14 cellular contexts compared by ENCODE assay signal in genomic region chr15:48617619-48618018, GRCh38. TPM values are rescaled to one million over a fixed set of nuclear protein-coding genes. Genes with fewer than 3 reads are reported as not detected.
DNase-seq lines count a peak whose midpoint lies in the region; ATAC-seq and TF ChIP-seq lines count a peak whose summit lies in the region.
"Had no signal": no experiment of that assay in that cellular context is flagged by ENCODE, and none has a peak within 500 bp of the region (broad histone marks: within the 10 kb centered on the region; RNA-seq: fewer than 3 reads in every experiment).

No MANE protein-coding gene starts in this region.

- H3K36me3 Mint-ChIP-seq in nephron (ENCODE audit: low read depth) = peaks cover 6% of the 10 kb centered on the region
- no peaks in the 10 kb centered on the region for H3K36me3 Mint-ChIP-seq in activated T-helper 2 cell treated with anti-CD3 and anti-CD28 coated beads, Interferon-gamma antibody, Interleukin-2, Interleukin-4, amounts not matched to agents 10 μg/mL and 5 μg/mL and 100 μg/mL, durations not matched to agents 14 hours and 24 hours and 36 hours (ENCODE audit: low read depth)
- H3K36me3 Mint-ChIP-seq: mesothelial cell of epicardium had no signal

- H3K36me3 ChIP-seq in esophagus muscularis mucosa = no peaks in the 10 kb centered on the region

- TF ChIP-seq CTCF in AG09319 (IDR thresholded peaks at IDR 0.05; ENCODE audit: low read depth, low read length) (no peak), esophagus muscularis mucosa (IDR thresholded peaks at IDR 0.05) (no peak), nephron (IDR thresholded peaks at IDR 0.05; ENCODE audit: unreplicated experiment in 3 of 3) (no peak)

- ATAC-seq in HG02885 (IDR thresholded peaks at IDR 0.05; ENCODE audit: poor library complexity, unreplicated experiment) = no peak
- ATAC-seq: stimulated activated naive CD8-positive, alpha-beta T cell treated with anti-CD3 and anti-CD28 coated beads, Interleukin-15, Interleukin-2, amounts not matched to agents 100 U/mL and 50 U/mL, for 24 hours had no signal

- H3K9me3 Mint-ChIP-seq in nephron = peaks cover 3% of the 10 kb centered on the region
- H3K9me3 Mint-ChIP-seq in activated T-helper 2 cell treated with anti-CD3 and anti-CD28 coated beads, Interferon-gamma antibody, Interleukin-2, Interleukin-4, amounts not matched to agents 10 μg/mL and 5 μg/mL and 100 μg/mL, durations not matched to agents 14 hours and 24 hours and 36 hours = no peaks in the 10 kb centered on the region

- H3K9me3 ChIP-seq in esophagus muscularis mucosa = no peaks in the 10 kb centered on the region
- H3K9me3 ChIP-seq: SJSA1 had no signal

- H3K4me1 Mint-ChIP-seq in nephron = peaks cover 27% of the 10 kb centered on the region
- no peaks in the 10 kb centered on the region for H3K4me1 Mint-ChIP-seq in activated T-helper 2 cell treated with anti-CD3 and anti-CD28 coated beads, Interferon-gamma antibody, Interleukin-2, Interleukin-4, amounts not matched to agents 10 μg/mL and 5 μg/mL and 100 μg/mL, durations not matched to agents 14 hours and 24 hours and 36 hours (ENCODE audit: low read depth)

- DNase-seq in AG09319 (ENCODE audit: extremely low read depth, low read depth) = peak; percentile 73
- DNase-seq in OCI-M1 (lab: John Stamatoyannopoulos, UW) = peak; percentile 81
- no peak for DNase-seq in esophagus muscularis mucosa (ENCODE audit: extremely low spot score)
- no peak for DNase-seq in kidney glomerular epithelial cell (lab: John Stamatoyannopoulos, UW)
- DNase-seq in pons (ENCODE audit: low spot score) = no peak
- DNase-seq in activated T-helper 2 cell treated with anti-CD3 and anti-CD28 coated beads, Interferon-gamma antibody, Interleukin-2, Interleukin-4, amounts not matched to agents 10 μg/mL and 5 μg/mL and 100 μg/mL, durations not matched to agents 14 hours and 24 hours and 36 hours (ENCODE audit: low spot score) = no peak
- DNase-seq: amygdala; foreskin melanocyte; NCI-H2171; stimulated activated naive CD8-positive, alpha-beta T cell treated with anti-CD3 and anti-CD28 coated beads, Interleukin-15, Interleukin-2, amounts not matched to agents 100 U/mL and 50 U/mL, for 24 hours had no signal

- WGBS in esophagus muscularis mucosa = 10% methylated on average over 2 of the region's 2 CpGs

- TF ChIP-seq EP300 in esophagus muscularis mucosa (IDR thresholded peaks at IDR 0.05) = no peak

- no peaks in the 10 kb centered on the region for H3K27me3 ChIP-seq in esophagus muscularis mucosa
- H3K27me3 ChIP-seq: SJSA1 had no signal

- no peak overlapping the region for H3K4me3 ChIP-seq in esophagus muscularis mucosa
- H3K4me3 ChIP-seq: SJSA1 had no signal

- peak overlapping the region; percentile 40 to 62 (median 53) for H3K27ac Mint-ChIP-seq in nephron
- no peak overlapping the region for H3K27ac Mint-ChIP-seq in activated T-helper 2 cell treated with anti-CD3 and anti-CD28 coated beads, Interferon-gamma antibody, Interleukin-2, Interleukin-4, amounts not matched to agents 10 μg/mL and 5 μg/mL and 100 μg/mL, durations not matched to agents 14 hours and 24 hours and 36 hours
- H3K27ac Mint-ChIP-seq: mesothelial cell of epicardium had no signal

- H3K27ac ChIP-seq in esophagus muscularis mucosa (replicated peaks in 1 of 4) = peak overlapping the region; percentile 66 to 78 (median 74)
- H3K27ac ChIP-seq: SJSA1 had no signal

- intact Hi-C loops in esophagus muscularis mucosa (cut with DNase I) = loop anchor here (5.0 kb wide), 1 partner anchor 60 kb away; no protein-coding TSS in a partner anchor
- intact Hi-C loops in activated T-helper 2 cell treated with anti-CD3 and anti-CD28 coated beads, Interferon-gamma antibody, Interleukin-2, Interleukin-4, amounts not matched to agents 10 μg/mL and 5 μg/mL and 100 μg/mL, durations not matched to agents 14 hours and 24 hours and 36 hours (cut with micrococcal nuclease) = no loop called here

- H3K27me3 Mint-ChIP-seq in nephron (ENCODE audit: low read depth) = no peaks in the 10 kb centered on the region
- peaks cover 3% of the 10 kb centered on the region for H3K27me3 Mint-ChIP-seq in activated T-helper 2 cell treated with anti-CD3 and anti-CD28 coated beads, Interferon-gamma antibody, Interleukin-2, Interleukin-4, amounts not matched to agents 10 μg/mL and 5 μg/mL and 100 μg/mL, durations not matched to agents 14 hours and 24 hours and 36 hours (ENCODE audit: low read depth)

- H3K4me3 Mint-ChIP-seq in nephron = no peak overlapping the region
- no peak overlapping the region for H3K4me3 Mint-ChIP-seq in activated T-helper 2 cell treated with anti-CD3 and anti-CD28 coated beads, Interferon-gamma antibody, Interleukin-2, Interleukin-4, amounts not matched to agents 10 μg/mL and 5 μg/mL and 100 μg/mL, durations not matched to agents 14 hours and 24 hours and 36 hours (ENCODE audit: low read depth)
- H3K4me3 Mint-ChIP-seq: mesothelial cell of epicardium had no signal

- peaks cover 4 to 90% (median 80%) of the 10 kb centered on the region in 4 donors for H3K4me1 ChIP-seq in esophagus muscularis mucosa

- no peak for TF ChIP-seq POLR2A in esophagus muscularis mucosa (IDR thresholded peaks at IDR 0.05; ENCODE audit: low read depth)

RNA-seq across cellular contexts. Expression of gene FBN1, which starts 27.9 kb away (rescaled TPM):
- total RNA-seq in esophagus muscularis mucosa = 100 to 1,000 TPM; 159 to 253 (median 226) TPM
- 0.80 and 1.2 TPM in 2 replicates for total RNA-seq in activated T-helper 2 cell treated with anti-CD3 and anti-CD28 coated beads, Interferon-gamma antibody, Interleukin-2, Interleukin-4, amounts not matched to agents 10 μg/mL and 5 μg/mL and 100 μg/mL, durations not matched to agents 14 hours and 24 hours and 36 hours

Comparison
In these comparisons a context has a peak if more than half of its experiments do, and no peak if none do; other contexts are left out.
1. DNase-seq: peak in AG09319 (single experiment) and OCI-M1 (single experiment); none in esophagus muscularis mucosa (single experiment), kidney glomerular epithelial cell (single experiment), pons (single experiment) and activated T-helper 2 cell treated with anti-CD3 and anti-CD28 coated beads, Interferon-gamma antibody, Interleukin-2, Interleukin-4, amounts not matched to agents 10 μg/mL and 5 μg/mL and 100 μg/mL, durations not matched to agents 14 hours and 24 hours and 36 hours (single experiment).
2. RNA of gene FBN1, which starts 27.9 kb away (total RNA-seq): 159 to 253 TPM in esophagus muscularis mucosa; 0.80 to 1.2 TPM in activated T-helper 2 cell treated with anti-CD3 and anti-CD28 coated beads, Interferon-gamma antibody, Interleukin-2, Interleukin-4, amounts not matched to agents 10 μg/mL and 5 μg/mL and 100 μg/mL, durations not matched to agents 14 hours and 24 hours and 36 hours; every median in the first group is over 10 times any median in the second.